1 cellular context compared by ENCODE assay signal in genomic region chr18:55089595-55089994, GRCh38.
A peak's percentile ranks its signal among the peaks of the same experiment; 100 is the strongest.
TF ChIP-seq lines count a peak whose summit lies in the region.

No MANE protein-coding gene starts in this region.

TF ChIP-seq in GM12878, 131 proteins besides CTCF, POLR2A, EP300 and RAD21 (continued from another document):
- TF ChIP-seq ZBTB40 (IDR thresholded peaks at IDR 0.05; ENCODE audit: borderline replicate concordance) (peak; percentile 87), HCFC1 (IDR thresholded peaks at IDR 0.05; ENCODE audit: low read length) (no peak)
